9 cellular contexts compared by ENCODE assay signal in the genomic region with DNA sequence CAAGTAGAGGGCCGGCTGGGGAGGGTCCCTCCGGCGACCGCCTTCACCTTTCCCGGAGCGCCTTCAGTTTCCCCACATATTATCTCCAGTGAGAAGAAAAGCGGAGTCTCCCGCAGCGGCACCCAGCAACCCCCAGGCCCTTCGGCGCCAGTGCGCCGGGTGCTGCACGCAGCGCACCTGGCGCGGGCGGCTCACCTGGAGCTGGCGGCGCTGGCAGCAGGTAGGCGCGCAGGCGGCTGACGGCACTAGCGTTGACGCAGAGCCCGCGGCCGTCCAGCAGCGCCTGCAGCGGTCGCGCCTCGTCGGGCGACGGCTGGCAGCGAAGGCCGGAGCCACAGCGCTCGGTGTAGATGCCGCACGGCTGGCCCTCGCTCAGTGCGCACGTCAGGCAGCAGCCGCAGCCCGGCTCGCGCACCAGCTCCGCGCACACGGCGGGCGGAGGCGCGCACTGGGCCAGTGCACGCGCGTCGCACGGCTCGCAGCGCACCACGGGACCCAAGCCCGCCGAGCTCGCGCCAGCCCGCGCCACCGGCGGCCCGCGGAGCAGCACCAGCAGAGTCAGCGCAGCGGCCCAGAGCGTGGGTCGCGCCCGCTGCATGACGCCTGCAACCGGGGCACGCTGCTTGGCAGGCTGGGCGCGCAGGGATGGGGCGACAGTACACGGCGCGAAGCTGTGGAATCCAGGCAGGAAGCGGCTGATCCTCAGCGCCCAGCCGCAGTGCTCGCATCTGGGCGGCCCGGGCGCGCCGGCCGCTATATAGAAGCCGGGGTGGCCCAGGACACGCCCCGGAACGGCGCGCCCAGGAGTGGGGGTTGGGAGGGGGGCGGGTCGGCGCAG. TPM values are rescaled to one million over a fixed set of nuclear protein-coding genes. Genes with fewer than 3 reads are reported as not detected.
DNase-seq lines count a peak whose midpoint lies in the region; ATAC-seq and TF ChIP-seq lines count a peak whose summit lies in the region.
"Had no signal": no experiment of that assay in that cellular context is flagged by ENCODE, and none has a peak within 500 bp of the region (broad histone marks: within the 10 kb centered on the region; RNA-seq: fewer than 3 reads in every experiment).

A gene with protein sequence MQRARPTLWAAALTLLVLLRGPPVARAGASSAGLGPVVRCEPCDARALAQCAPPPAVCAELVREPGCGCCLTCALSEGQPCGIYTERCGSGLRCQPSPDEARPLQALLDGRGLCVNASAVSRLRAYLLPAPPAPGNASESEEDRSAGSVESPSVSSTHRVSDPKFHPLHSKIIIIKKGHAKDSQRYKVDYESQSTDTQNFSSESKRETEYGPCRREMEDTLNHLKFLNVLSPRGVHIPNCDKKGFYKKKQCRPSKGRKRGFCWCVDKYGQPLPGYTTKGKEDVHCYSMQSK (minus strand): TSS at position 730 of the 838 bp plus-strand sequence. CDS start 132 bp downstream, at position 598.

- no peaks in the 10 kb centered on the region for H3K9me3 Mint-ChIP-seq in activated T-cell treated with anti-CD3 and anti-CD28 coated beads, Interleukin-2, amount 50 U/mL, for 72 hours
- no peaks in the 10 kb centered on the region for H3K9me3 Mint-ChIP-seq in nephron progenitor cell

- H3K36me3 Mint-ChIP-seq in activated T-cell treated with anti-CD3 and anti-CD28 coated beads, Interleukin-2, amount 50 U/mL, for 72 hours (ENCODE audit: insufficient read depth in 2 of 2) = no peaks in the 10 kb centered on the region
- H3K36me3 Mint-ChIP-seq in nephron progenitor cell (ENCODE audit: low read depth) = peaks cover 11% of the 10 kb centered on the region

- ATAC-seq in activated T-cell treated with anti-CD3 and anti-CD28 coated beads, Interleukin-2, amount 50 U/mL, for 72 hours (replicated peaks in 1 of 2) = peak; percentile 55 to 66
- ATAC-seq in foreskin keratinocyte (peak; percentile 75), HG03097 (IDR thresholded peaks at IDR 0.05; ENCODE audit: low FRiP score, unreplicated experiment) (no peak), GM19351 (IDR thresholded peaks at IDR 0.05; ENCODE audit: unreplicated experiment) (no peak)

- peak within 1 kb of the TSS; percentile 13 for H3K27ac ChIP-seq in foreskin keratinocyte

- in situ Hi-C loops in Caki2 (cut with HindIII; ENCODE audit: low pct_unique_long_range_greater_than_20kb, low sequenced_read_pairs) = loop anchor here (25.0 kb wide), 1 partner anchor 842 kb away; no protein-coding TSS in a partner anchor

- H3K4me3 Mint-ChIP-seq in activated T-cell treated with anti-CD3 and anti-CD28 coated beads, Interleukin-2, amount 50 U/mL, for 72 hours = peak within 1 kb of the TSS; percentile 71 to 81
- H3K4me3 Mint-ChIP-seq in nephron progenitor cell = peak within 1 kb of the TSS; percentile 85

- no peak within 1 kb of the TSS for H3K27ac Mint-ChIP-seq in activated T-cell treated with anti-CD3 and anti-CD28 coated beads, Interleukin-2, amount 50 U/mL, for 72 hours
- no peak within 1 kb of the TSS for H3K27ac Mint-ChIP-seq in nephron progenitor cell

- DNase-seq in Caki2 (ENCODE audit: low read depth) (peak; percentile 79), LHCN-M2 (ENCODE audit: low read depth) (peak; percentile 64), foreskin keratinocyte (peak in 1 of 2 donors; percentile 42), nephron progenitor cell (peak; percentile 77), amniotic stem cell (lab: John Stamatoyannopoulos, UW) (no peak)
- peak; percentile 14 to 22 for DNase-seq in activated T-cell treated with anti-CD3 and anti-CD28 coated beads, Interleukin-2, amount 50 U/mL, for 72 hours

- H3K4me1 Mint-ChIP-seq in activated T-cell treated with anti-CD3 and anti-CD28 coated beads, Interleukin-2, amount 50 U/mL, for 72 hours (ENCODE audit: low read depth) = peaks cover 28% of the 10 kb centered on the region
- peaks cover 36% of the 10 kb centered on the region for H3K4me1 Mint-ChIP-seq in nephron progenitor cell

- peaks cover 48% of the 10 kb centered on the region for H3K27me3 Mint-ChIP-seq in activated T-cell treated with anti-CD3 and anti-CD28 coated beads, Interleukin-2, amount 50 U/mL, for 72 hours (ENCODE audit: low read depth)
- H3K27me3 Mint-ChIP-seq in nephron progenitor cell (ENCODE audit: low read depth, poor library complexity) = peaks cover 86% of the 10 kb centered on the region

- peaks cover 5% of the 10 kb centered on the region for H3K4me1 ChIP-seq in foreskin keratinocyte

- TF ChIP-seq CTCF in foreskin keratinocyte (conservative IDR thresholded peaks at IDR 0.05) (peak; percentile 5), nephron progenitor cell (IDR thresholded peaks at IDR 0.05) (no peak)

- H3K27me3 ChIP-seq in foreskin keratinocyte = peaks cover 63% of the 10 kb centered on the region

RNA-seq across cellular contexts. Expression of the gene that starts here (rescaled TPM):
- 354 and 370 TPM in 2 replicates for total RNA-seq in Caki2 (2014; rRNA removed; shearing (Covaris generic); ENCODE audit: low replicate concordance)
- total RNA-seq in LHCN-M2 (2014; rRNA removed) = 14.0 and 31.9 TPM in 2 replicates
- 150 TPM for polyA plus RNA-seq in LHCN-M2 (2012)
- 1 to 10 TPM in 1 of 2 donors, under 1 TPM in 1; 0.34 to 2.0 TPM for total RNA-seq in activated T-cell treated with anti-CD3 and anti-CD28 coated beads, Interleukin-2, amount 50 U/mL, for 72 hours
- total RNA-seq in foreskin keratinocyte = 0.58 and 0.63 TPM in 2 replicates
- polyA plus RNA-seq in foreskin keratinocyte = 0.58 and 0.64 TPM in 2 replicates
- total RNA-seq: HT1080 had no signal

Comparison
In these comparisons a context has a peak if more than half of its experiments do, and no peak if none do; other contexts are left out.
1. RNA of the gene that starts here (total RNA-seq): 354 to 370 TPM in Caki2; 14.0 to 31.9 TPM in LHCN-M2, 0.34 to 2.0 TPM in activated T-cell treated with anti-CD3 and anti-CD28 coated beads, Interleukin-2, amount 50 U/mL, for 72 hours and 0.58 to 0.63 TPM in foreskin keratinocyte; every median in the first group is over 10 times any median in the second.
2. Peak in ATAC-seq and H3K27ac ChIP-seq in foreskin keratinocyte; RNA of the gene not detected or under 1 TPM.
3. ATAC-seq: peak in activated T-cell treated with anti-CD3 and anti-CD28 coated beads, Interleukin-2, amount 50 U/mL, for 72 hours (2 of 2); none in HG03097 (single experiment) and GM19351 (single experiment).